Comparison of ENCODE assay signal across 9 cellular contexts in the genomic region with DNA sequence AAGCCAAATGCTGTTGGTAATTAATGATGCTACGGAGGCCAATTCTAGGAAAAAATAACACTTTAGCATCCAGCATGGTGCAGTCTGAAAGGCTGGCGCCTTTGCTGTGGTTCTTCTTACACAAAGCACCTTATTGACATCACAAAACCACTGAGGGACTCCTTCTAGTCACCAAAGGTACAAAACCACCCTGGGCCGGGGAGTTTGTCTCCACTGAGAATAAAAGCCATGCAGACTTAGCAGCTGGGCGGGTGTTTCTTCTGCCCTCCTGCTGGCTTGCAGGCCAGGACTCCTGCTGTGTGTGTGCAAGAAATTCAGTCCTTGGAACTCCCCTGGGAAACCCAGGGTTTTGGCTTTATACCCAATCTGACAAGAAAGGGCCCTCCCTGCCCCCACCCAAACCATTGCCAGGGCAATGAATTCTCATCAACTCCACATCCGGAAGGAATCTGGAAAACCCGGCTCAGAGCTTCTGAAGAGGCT.
A peak's percentile ranks its signal among the peaks of the same experiment; 100 is the strongest.
DNase-seq lines count a peak whose midpoint lies in the region; ATAC-seq and TF ChIP-seq lines count a peak whose summit lies in the region.
"Had no signal": no experiment of that assay in that cellular context is flagged by ENCODE, and none has a peak within 500 bp of the region (broad histone marks: within the 10 kb centered on the region; RNA-seq: fewer than 3 reads in every experiment).

No MANE protein-coding gene starts in this region.

- POLR2A ChIA-PET in activated CD4-positive, alpha-beta memory T cell treated with anti-CD3 and anti-CD28 coated beads, Interleukin-2, amount 10 ng/mL, durations not matched to agents 7 days and 5 days (lab: Charles Lee), result interaction anchor here (0.9 to 1.7 kb wide), 4 partner anchors 17 to 258 kb away, joined by 3 to 4 read pairs (median 3); no protein-coding TSS in a partner anchor

- no peaks in the 10 kb centered on the region for H3F3A ChIP-seq in MM.1S (ENCODE audit: insufficient read depth, low read length)

- no peaks in the 10 kb centered on the region for H3K9me3 Mint-ChIP-seq in activated CD4-positive, alpha-beta memory T cell treated with anti-CD3 and anti-CD28 coated beads, Interleukin-2, amount 10 ng/mL, durations not matched to agents 7 days and 5 days

- H3K9ac ChIP-seq in MM.1S (ENCODE audit: low read length), result no peak overlapping the region

- H2AFZ ChIP-seq in MM.1S (ENCODE audit: low read length), result no peak overlapping the region

- H3K4me2 ChIP-seq in MM.1S (ENCODE audit: low read depth, low read length), result no peak overlapping the region

- H3K4me1 Mint-ChIP-seq in activated CD4-positive, alpha-beta memory T cell treated with anti-CD3 and anti-CD28 coated beads, Interleukin-2, amount 10 ng/mL, durations not matched to agents 7 days and 5 days, result peaks cover 7% of the 10 kb centered on the region

- TF ChIP-seq CTCF in heart left ventricle (IDR thresholded peaks at IDR 0.05) (no peak), stomach (IDR thresholded peaks at IDR 0.05) (no peak), MM.1S (IDR thresholded peaks at IDR 0.05; ENCODE audit: low read length) (no peak)

- no peak for TF ChIP-seq EP300 in stomach (IDR thresholded peaks at IDR 0.05)

- peaks cover 43% of the 10 kb centered on the region for H3K36me3 Mint-ChIP-seq in activated CD4-positive, alpha-beta memory T cell treated with anti-CD3 and anti-CD28 coated beads, Interleukin-2, amount 10 ng/mL, durations not matched to agents 7 days and 5 days (ENCODE audit: low read depth)

- H3K27me3 ChIP-seq in heart left ventricle (no peaks in the 10 kb centered on the region), stomach (no peaks in the 10 kb centered on the region), MM.1S (replicated peaks; ENCODE audit: insufficient read depth, low read length) (no peaks in the 10 kb centered on the region)
- H3K27me3 ChIP-seq: ascending aorta had no signal

- CTCF ChIA-PET in activated CD4-positive, alpha-beta memory T cell treated with anti-CD3 and anti-CD28 coated beads, Interleukin-2, amount 10 ng/mL, durations not matched to agents 7 days and 5 days (lab: Charles Lee), result interaction anchor here (0.9 to 1.4 kb wide), 3 partner anchors 143 to 260 kb away, joined by 3 to 5 read pairs (median 3); no protein-coding TSS in a partner anchor

- H3K9me2 ChIP-seq in MM.1S (replicated peaks; ENCODE audit: insufficient read depth, low read length), result no peaks in the 10 kb centered on the region

- ATAC-seq in heart left ventricle, result peak; percentile 33 to 66 (median 42)

- intact Hi-C loops in heart left ventricle (cut with DNase I), result no loop called here
- intact Hi-C loops in stomach (cut with DNase I; ENCODE audit: low total_unique reads), result no loop called here

- TF ChIP-seq POLR2A in heart left ventricle (IDR thresholded peaks at IDR 0.05) (no peak), stomach (IDR thresholded peaks at IDR 0.05) (no peak)

- H3K27me3 Mint-ChIP-seq in activated CD4-positive, alpha-beta memory T cell treated with anti-CD3 and anti-CD28 coated beads, Interleukin-2, amount 10 ng/mL, durations not matched to agents 7 days and 5 days, result no peaks in the 10 kb centered on the region

- no peaks in the 10 kb centered on the region for H3K9me3 ChIP-seq in heart left ventricle
- H3K9me3 ChIP-seq in stomach, result no peaks in the 10 kb centered on the region
- no peaks in the 10 kb centered on the region for H3K9me3 ChIP-seq in MM.1S (replicated peaks; ENCODE audit: insufficient read depth, low read length)
- H3K9me3 ChIP-seq: ascending aorta had no signal

- WGBS in heart left ventricle, 4 donors, result 40 to 57% (median 49%) methylated on average over 6 of the region's 6 CpGs
- 47 to 67% (median 61%) methylated on average over 6 of the region's 6 CpGs for WGBS in stomach, 5 donors

- H3K27ac Mint-ChIP-seq in activated CD4-positive, alpha-beta memory T cell treated with anti-CD3 and anti-CD28 coated beads, Interleukin-2, amount 10 ng/mL, durations not matched to agents 7 days and 5 days, result no peak overlapping the region

- no peak overlapping the region for H3K4me3 ChIP-seq in heart left ventricle
- H3K4me3 ChIP-seq in stomach, result no peak overlapping the region
- no peak overlapping the region for H3K4me3 ChIP-seq in MM.1S (ENCODE audit: low read length)
- H3K4me3 ChIP-seq: ascending aorta had no signal

- H3K4me1 ChIP-seq in heart left ventricle (peaks cover 0 to 69% (median 53%) of the 10 kb centered on the region in 12 donors), stomach (peaks cover 17 to 66% (median 41%) of the 10 kb centered on the region in 4 donors), MM.1S (ENCODE audit: low read length) (no peaks in the 10 kb centered on the region)

- H3K27ac ChIP-seq in heart left ventricle, result peak overlapping the region in 11 of 12 donors; percentile 27 to 83 (median 50)
- peak overlapping the region in 4 of 5 donors; percentile 3 to 67 (median 54) for H3K27ac ChIP-seq in stomach
- no peak overlapping the region for H3K27ac ChIP-seq in MM.1S (ENCODE audit: low read length)

- H3K4me3 Mint-ChIP-seq in activated CD4-positive, alpha-beta memory T cell treated with anti-CD3 and anti-CD28 coated beads, Interleukin-2, amount 10 ng/mL, durations not matched to agents 7 days and 5 days, result no peak overlapping the region

- H4K20me1 ChIP-seq in MM.1S (ENCODE audit: insufficient read depth, low read length), result no peaks in the 10 kb centered on the region; the same call in 1 of the 2 replicates

- H3K36me3 ChIP-seq in heart left ventricle, result peaks cover 0 to 53% (median 35%) of the 10 kb centered on the region in 9 donors
- H3K36me3 ChIP-seq in stomach, result peaks cover 5 to 33% (median 23%) of the 10 kb centered on the region in 4 donors
- peaks cover 6% of the 10 kb centered on the region; the same call in 1 of the 2 replicates for H3K36me3 ChIP-seq in MM.1S (replicated peaks; ENCODE audit: insufficient read depth, low read length)
- H3K36me3 ChIP-seq: ascending aorta had no signal

- peaks cover 70% of the 10 kb centered on the region for H3K79me2 ChIP-seq in MM.1S (ENCODE audit: low read length)

- DNase-seq in NCI-H2227 (lab: John Stamatoyannopoulos, UW; ENCODE audit: unreplicated experiment) (peak; percentile 41), NCI-H2227 treated with DMSO at 0.1 percent for 48 hours (lab: John Stamatoyannopoulos, UW) (no peak), heart left ventricle (peak; percentile 74 to 88 (median 80)), stomach (no peak), NOMO-1 treated with dmso at 0.1 percent for 144 hours (lab: John Stamatoyannopoulos, UW; ENCODE audit: unreplicated experiment) (no peak), NCI-H526 treated with DMSO at 0.1 percent for 48 hours (lab: John Stamatoyannopoulos, UW) (no peak), MM.1S (no peak)
- DNase-seq in activated CD4-positive, alpha-beta memory T cell treated with anti-CD3 and anti-CD28 coated beads, Interleukin-2, amount 10 ng/mL, durations not matched to agents 7 days and 5 days, result peak; percentile 32

Comparison
In these comparisons a context has a peak if more than half of its experiments do, and no peak if none do; other contexts are left out.
1. DNase-seq: peak in NCI-H2227 (single experiment), activated CD4-positive, alpha-beta memory T cell treated with anti-CD3 and anti-CD28 coated beads, Interleukin-2, amount 10 ng/mL, durations not matched to agents 7 days and 5 days (single experiment) and heart left ventricle (5 of 5); none in NCI-H2227 treated with DMSO at 0.1 percent for 48 hours (single experiment), stomach (single experiment), NOMO-1 treated with dmso at 0.1 percent for 144 hours (single experiment), NCI-H526 treated with DMSO at 0.1 percent for 48 hours (single experiment) and MM.1S (single experiment).